Comparison of ENCODE assay signal across 18 cellular contexts in the genomic region with DNA sequence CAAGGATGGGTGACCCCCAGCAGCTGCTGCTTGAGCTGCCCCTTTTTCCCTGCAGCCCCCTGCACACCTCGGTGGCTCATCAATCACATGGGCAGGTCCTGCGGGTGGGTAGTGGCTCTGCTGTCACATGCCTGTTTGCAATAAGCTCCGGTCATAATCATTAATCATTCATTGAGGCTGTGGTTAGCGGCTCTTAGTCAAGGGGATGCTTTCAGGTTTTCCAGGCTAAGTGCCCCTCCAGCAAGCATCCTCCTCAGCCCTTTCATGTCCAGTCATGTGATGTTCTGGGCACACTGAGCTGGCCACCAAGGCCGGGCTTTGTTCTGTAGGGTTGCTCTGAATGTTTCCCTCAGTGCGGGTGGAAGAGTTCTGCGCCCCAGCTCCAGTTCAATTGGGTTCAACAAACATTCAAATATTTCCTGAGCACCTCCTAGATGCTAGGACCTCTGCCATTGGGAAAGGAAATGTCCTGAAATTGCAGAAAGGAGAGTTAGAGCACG.
A peak's percentile ranks its signal among the peaks of the same experiment; 100 is the strongest.
DNase-seq lines count a peak whose midpoint lies in the region; ATAC-seq and TF ChIP-seq lines count a peak whose summit lies in the region.
"Had no signal": no experiment of that assay in that cellular context is flagged by ENCODE, and none has a peak within 500 bp of the region (broad histone marks: within the 10 kb centered on the region; RNA-seq: fewer than 3 reads in every experiment).

No MANE protein-coding gene starts in this region.

- no peaks in the 10 kb centered on the region for H3K9me3 ChIP-seq in IMR-90 (ENCODE audit: control insufficient read depth, insufficient read depth, low read length)
- no peaks in the 10 kb centered on the region for H3K9me3 ChIP-seq in Karpas-422 (ENCODE audit: low read length)
- H3K9me3 ChIP-seq: BE2C had no signal

- H3K56ac ChIP-seq in IMR-90 (ENCODE audit: extremely low read depth, insufficient read depth, low read length), result no peak overlapping the region

- no peak overlapping the region for H2AK9ac ChIP-seq in IMR-90 (replicated peaks; ENCODE audit: low read depth, low read length, poor library complexity)

- no peaks in the 10 kb centered on the region for H3K79me1 ChIP-seq in IMR-90 (ENCODE audit: low read depth in 1 of 2, low read length in 2 of 2)

- H3K36me3 ChIP-seq in IMR-90 (ENCODE audit: control insufficient read depth, insufficient read depth, low read length) (no peaks in the 10 kb centered on the region), Karpas-422 (ENCODE audit: insufficient read depth, low read length) (no peaks in the 10 kb centered on the region)
- H3K36me3 ChIP-seq: BE2C had no signal

- DNase-seq in IMR-90 (no peak), islet precursor cell (peak; percentile 40), mesenteric fat pad (ENCODE audit: low spot score) (peak; percentile 51), retina (peak; percentile 50), MCF 10A (ENCODE audit: unreplicated experiment) (no peak), Ammon's horn (ENCODE audit: low spot score) (no peak), Karpas-422 (no peak), NCI-H1092 (lab: John Stamatoyannopoulos, UW) (no peak)
- DNase-seq: ACHN; BE2C; CD8-positive, alpha-beta T cell; COR-L47; DMS153; DMS79 treated with DMSO at 0.1 percent for 48 hours; EL; GOT3; H9 had no signal

- peak overlapping the region; percentile 39 for H2AFZ ChIP-seq in IMR-90 (replicated peaks; ENCODE audit: low read length, poor library complexity)
- H2AFZ ChIP-seq in Karpas-422 (ENCODE audit: low read length), result no peak overlapping the region

- POLR2A ChIA-PET in IMR-90 (lab: Charles Lee; ENCODE audit: unreplicated experiment) (no interaction called here), MCF 10A (lab: Yijun Ruan, JAX) (no interaction called here)

- H3K36me3 Mint-ChIP-seq in MCF 10A (ENCODE audit: insufficient read depth, unreplicated experiment), result no peaks in the 10 kb centered on the region
- H3K36me3 Mint-ChIP-seq: CD8-positive, alpha-beta T cell had no signal

- H3K14ac ChIP-seq in IMR-90 (replicated peaks; ENCODE audit: low read depth, low read length), result no peak overlapping the region

- H4K8ac ChIP-seq in IMR-90 (ENCODE audit: low read depth in 2 of 2, low read length in 2 of 2), result no peak overlapping the region

- TF ChIP-seq CTCF in IMR-90 (conservative IDR thresholded peaks at IDR 0.05; ENCODE audit: low read depth, low read length) (no peak), MCF 10A (IDR thresholded peaks at IDR 0.05; ENCODE audit: unreplicated experiment) (no peak)

- H3K4me1 Mint-ChIP-seq in MCF 10A (ENCODE audit: insufficient read depth, unreplicated experiment), result peaks cover 18% of the 10 kb centered on the region

- intact Hi-C loops in IMR-90 (cut with micrococcal nuclease) (no loop called here), MCF 10A (cut with micrococcal nuclease) (no loop called here)

- TF ChIP-seq POLR2A in IMR-90 (IDR thresholded peaks at IDR 0.05; ENCODE audit: low read depth, low read length), result no peak

- H2BK120ac ChIP-seq in IMR-90 (ENCODE audit: low read depth, low read length), result no peak overlapping the region

- no peaks in the 10 kb centered on the region for H3K27me3 Mint-ChIP-seq in MCF 10A (ENCODE audit: insufficient read depth, unreplicated experiment)

- no peak overlapping the region for H3K4me3 Mint-ChIP-seq in MCF 10A (ENCODE audit: unreplicated experiment)
- H3K4me3 Mint-ChIP-seq: CD8-positive, alpha-beta T cell; H9 had no signal

- ATAC-seq in IMR-90 (ENCODE audit: low read depth), result no peak
- ATAC-seq: CD8-positive, alpha-beta T cell had no signal

- WGBS in IMR-90 (ENCODE audit: extremely low coverage in 2 of 2, insufficient read length in 1 of 2), 2 experiments, result 35% methylated on average over 3 of the region's 8 CpGs; no CpG with 5 or more reads in 1 of the 2 experiments

- H3K4me1 ChIP-seq in IMR-90 (ENCODE audit: control insufficient read depth, insufficient read depth, low read length) (no peaks in the 10 kb centered on the region), Karpas-422 (ENCODE audit: low read length) (no peaks in the 10 kb centered on the region)

- H3K4me2 ChIP-seq in IMR-90 (ENCODE audit: low read depth, low read length) (no peak overlapping the region), Karpas-422 (ENCODE audit: low read depth, low read length, poor library complexity, severe bottlenecking) (no peak overlapping the region)

- no peak overlapping the region for H4K5ac ChIP-seq in IMR-90 (ENCODE audit: low read depth, low read length)

- TF ChIP-seq RAD21 in IMR-90 (IDR thresholded peaks at IDR 0.05; ENCODE audit: low read length), result no peak

- no peak overlapping the region for H2AK5ac ChIP-seq in IMR-90 (ENCODE audit: low read depth, low read length)

- H3K9ac ChIP-seq in IMR-90 (ENCODE audit: low read depth, low read length), result no peak overlapping the region
- no peak overlapping the region for H3K9ac ChIP-seq in Karpas-422 (ENCODE audit: low read length)

- BruUV-seq in IMR-90 (replicated peaks; lab: Mats Ljungman, UMichigan) (no TSS peak), MCF 10A (replicated peaks; lab: Mats Ljungman, UMichigan) (no TSS peak)

- H2BK5ac ChIP-seq in IMR-90 (ENCODE audit: low read depth, low read length, poor library complexity, severe bottlenecking), result no peak overlapping the region

- no peak overlapping the region for H2BK15ac ChIP-seq in IMR-90 (ENCODE audit: low read depth, low read length)

- in situ Hi-C loops in IMR-90 (cut with MboI; ENCODE audit: low sequenced_read_pairs), result no loop called here

- no peaks in the 10 kb centered on the region for H4K20me1 ChIP-seq in IMR-90 (ENCODE audit: insufficient read depth, low read length)
- no peaks in the 10 kb centered on the region for H4K20me1 ChIP-seq in Karpas-422 (ENCODE audit: insufficient read depth, low read depth, low read length)

- H3K9me3 Mint-ChIP-seq in MCF 10A (ENCODE audit: unreplicated experiment), result no peaks in the 10 kb centered on the region
- H3K9me3 Mint-ChIP-seq: CD8-positive, alpha-beta T cell; H9 had no signal

- H2BK20ac ChIP-seq in IMR-90 (ENCODE audit: low read depth, low read length), result no peak overlapping the region

- dilution Hi-C loops in IMR-90 (cut with HindIII; ENCODE audit: low sequenced_read_pairs, unreplicated experiment), result no loop called here

- H3K9me1 ChIP-seq in IMR-90 (ENCODE audit: insufficient read depth, low read length), result no peaks in the 10 kb centered on the region

- CTCF ChIA-PET in IMR-90 (lab: Yijun Ruan, JAX) (no interaction called here), MCF 10A (lab: Yijun Ruan, JAX) (interaction anchor here (1.2 to 1.7 kb wide), 3 partner anchors 44 to 258 kb away, joined by 4 to 7 read pairs (median 5); no protein-coding TSS in a partner anchor)

- H4K91ac ChIP-seq in IMR-90 (ENCODE audit: insufficient read depth, low read depth, low read length), result no peak overlapping the region

- no peak overlapping the region for H3K27ac Mint-ChIP-seq in MCF 10A (ENCODE audit: low read depth, unreplicated experiment)
- H3K27ac Mint-ChIP-seq: CD8-positive, alpha-beta T cell; H9 had no signal

- H3K18ac ChIP-seq in IMR-90 (ENCODE audit: low read depth, low read length), result no peak overlapping the region

- H3K4ac ChIP-seq in IMR-90 (ENCODE audit: low read depth, low read length), result no peak overlapping the region

- H3K4me3 ChIP-seq in IMR-90 (ENCODE audit: insufficient read depth, low read depth, low read length), result no peak overlapping the region
- no peak overlapping the region for H3K4me3 ChIP-seq in Karpas-422 (ENCODE audit: low read length)

- H3K9me2 ChIP-seq in Karpas-422 (replicated peaks; ENCODE audit: insufficient read depth, low read length), result no peaks in the 10 kb centered on the region

- H3K27ac ChIP-seq in IMR-90 (ENCODE audit: insufficient read depth, low read length), result no peak overlapping the region
- H3K27ac ChIP-seq in Karpas-422 (ENCODE audit: low read length), result no peak overlapping the region
- H3K27ac ChIP-seq: C4-2B had no signal

- no peaks in the 10 kb centered on the region for H3K79me2 ChIP-seq in Karpas-422 (ENCODE audit: low read length)

- no peak overlapping the region for H3K23ac ChIP-seq in IMR-90 (ENCODE audit: low read depth, low read length)

- H3K27me3 ChIP-seq in IMR-90 (ENCODE audit: control insufficient read depth, insufficient read depth, low read length), result peaks cover 1% of the 10 kb centered on the region; the same call in 1 of the 2 replicates
- no peaks in the 10 kb centered on the region; the same call in 1 of the 2 replicates for H3K27me3 ChIP-seq in Karpas-422 (ENCODE audit: low read length)
- H3K27me3 ChIP-seq: BE2C had no signal

TF ChIP-seq in IMR-90, 13 proteins besides CTCF, POLR2A, EP300 and RAD21 (continues in another document):
- no peak for TF ChIP-seq CEBPB (IDR thresholded peaks at IDR 0.05; ENCODE audit: low read depth, low read length)
- TF ChIP-seq NFE2L2 (IDR thresholded peaks at IDR 0.05; ENCODE audit: low read depth, low read length), result no peak
- no peak for TF ChIP-seq BHLHE40 (IDR thresholded peaks at IDR 0.05; ENCODE audit: low read depth, low read length)
- TF ChIP-seq, protein P1, sequence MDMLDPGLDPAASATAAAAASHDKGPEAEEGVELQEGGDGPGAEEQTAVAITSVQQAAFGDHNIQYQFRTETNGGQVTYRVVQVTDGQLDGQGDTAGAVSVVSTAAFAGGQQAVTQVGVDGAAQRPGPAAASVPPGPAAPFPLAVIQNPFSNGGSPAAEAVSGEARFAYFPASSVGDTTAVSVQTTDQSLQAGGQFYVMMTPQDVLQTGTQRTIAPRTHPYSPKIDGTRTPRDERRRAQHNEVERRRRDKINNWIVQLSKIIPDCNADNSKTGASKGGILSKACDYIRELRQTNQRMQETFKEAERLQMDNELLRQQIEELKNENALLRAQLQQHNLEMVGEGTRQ (IDR thresholded peaks at IDR 0.05; ENCODE audit: low read depth, low read length), result no peak
- no peak for TF ChIP-seq RCOR1 (IDR thresholded peaks at IDR 0.05; ENCODE audit: insufficient replicate concordance, low read length)
- TF ChIP-seq, protein P2, sequence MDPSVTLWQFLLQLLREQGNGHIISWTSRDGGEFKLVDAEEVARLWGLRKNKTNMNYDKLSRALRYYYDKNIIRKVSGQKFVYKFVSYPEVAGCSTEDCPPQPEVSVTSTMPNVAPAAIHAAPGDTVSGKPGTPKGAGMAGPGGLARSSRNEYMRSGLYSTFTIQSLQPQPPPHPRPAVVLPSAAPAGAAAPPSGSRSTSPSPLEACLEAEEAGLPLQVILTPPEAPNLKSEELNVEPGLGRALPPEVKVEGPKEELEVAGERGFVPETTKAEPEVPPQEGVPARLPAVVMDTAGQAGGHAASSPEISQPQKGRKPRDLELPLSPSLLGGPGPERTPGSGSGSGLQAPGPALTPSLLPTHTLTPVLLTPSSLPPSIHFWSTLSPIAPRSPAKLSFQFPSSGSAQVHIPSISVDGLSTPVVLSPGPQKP (IDR thresholded peaks at IDR 0.05; ENCODE audit: borderline replicate concordance, low read depth, low read length), result no peak
- no peak for TF ChIP-seq RFX5 (IDR thresholded peaks at IDR 0.05; ENCODE audit: low read depth, low read length)
- TF ChIP-seq FOS (IDR thresholded peaks at IDR 0.05; ENCODE audit: low read depth, low read length), result no peak
- TF ChIP-seq MXI1 (IDR thresholded peaks at IDR 0.05; ENCODE audit: borderline replicate concordance, low read depth, low read length), result no peak
- no peak for TF ChIP-seq CHD1 (IDR thresholded peaks at IDR 0.05; ENCODE audit: low read depth, low read length)
- no peak for TF ChIP-seq SMC3 (IDR thresholded peaks at IDR 0.05; ENCODE audit: low read depth, low read length)
- no peak for TF ChIP-seq MAFK (IDR thresholded peaks at IDR 0.05; ENCODE audit: low read depth, low read length)

Comparison
In these comparisons a context has a peak if more than half of its experiments do, and no peak if none do; other contexts are left out.
1. DNase-seq: peak in islet precursor cell (single experiment), mesenteric fat pad (single experiment) and retina (single experiment); none in IMR-90 (single experiment), MCF 10A (single experiment), Ammon's horn (single experiment), Karpas-422 (single experiment) and NCI-H1092 (single experiment).